In the genomic region with DNA sequence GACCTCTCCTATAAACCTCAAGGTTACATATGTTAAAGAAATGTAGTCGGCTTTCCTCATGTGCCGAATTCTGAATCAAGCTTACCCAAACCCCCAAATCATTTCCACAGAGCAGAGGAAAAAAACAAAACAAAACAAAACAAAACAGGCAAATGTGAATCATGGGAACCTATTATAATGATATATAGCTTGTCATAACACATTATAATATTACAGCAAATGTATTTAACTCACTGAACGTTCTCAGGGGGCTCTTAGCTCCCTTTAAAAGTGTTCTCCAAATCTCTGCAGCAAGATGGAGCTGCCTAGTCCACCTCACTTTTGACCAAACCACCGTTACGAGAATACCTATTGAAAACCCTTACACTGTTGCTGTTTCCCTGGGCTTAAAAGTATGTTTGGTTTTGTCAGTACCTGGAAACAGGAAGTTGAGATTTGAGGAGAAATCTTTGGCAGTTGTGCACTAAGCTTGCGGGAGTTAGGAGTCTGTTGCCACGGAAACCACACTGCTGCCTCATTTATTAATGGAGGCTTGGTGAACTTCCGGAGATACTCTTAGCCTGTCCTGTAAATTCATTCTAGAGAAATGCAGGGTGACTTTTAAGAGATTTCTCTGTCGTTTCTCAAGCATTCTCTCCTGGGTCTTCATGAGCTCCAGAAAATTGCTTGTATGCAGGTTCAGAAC, we compare ENCODE assay signal across 10 cellular contexts.
DNase-seq lines count a peak whose midpoint lies in the region; ATAC-seq and TF ChIP-seq lines count a peak whose summit lies in the region.
"Had no signal": no experiment of that assay in that cellular context is flagged by ENCODE, and none has a peak within 500 bp of the region (broad histone marks: within the 10 kb centered on the region; RNA-seq: fewer than 3 reads in every experiment).

No MANE protein-coding gene starts in this region.

- intact Hi-C loops in PC-3 (cut with micrococcal nuclease) (no loop called here), gastrocnemius medialis (cut with DNase I; ENCODE audit: low total_unique reads) (no loop called here)

- H3K36me3 Mint-ChIP-seq in activated CD8-positive, alpha-beta memory T cell treated with anti-CD3 and anti-CD28 coated beads, Interleukin-2, amount 10 ng/mL, durations not matched to agents 7 days and 5 days = peaks cover 3% of the 10 kb centered on the region

- H4K20me1 ChIP-seq in PC-3 (ENCODE audit: low read length) = peaks cover 7% of the 10 kb centered on the region; the same call in 1 of the 2 replicates

- no peaks in the 10 kb centered on the region for H3K9me2 ChIP-seq in PC-3 (replicated peaks; ENCODE audit: low read length)

- H3K4me2 ChIP-seq in PC-3 (ENCODE audit: low read length) = peak overlapping the region; percentile 19; the same call in 1 of the 2 replicates

- peak; percentile 42 for DNase-seq in activated CD8-positive, alpha-beta memory T cell treated with anti-CD3 and anti-CD28 coated beads, Interleukin-2, amount 10 ng/mL, durations not matched to agents 7 days and 5 days
- DNase-seq in activated CD8-positive, alpha-beta memory T cell treated with anti-CD3 and anti-CD28 coated beads for 24 hours = no peak
- DNase-seq in PC-3 (peak; percentile 42), fibroblast of gingiva (ENCODE audit: low read depth) (peak; percentile 58), gastrocnemius medialis (no peak)
- no peak for DNase-seq in activated T-cell treated with anti-CD3 and anti-CD28 coated beads, Interleukin-2, amount 50 U/mL, for 48 hours
- DNase-seq: activated B cell treated with CpG ODN at 0.5 μM for 24 hours had no signal

- H3K4me3 Mint-ChIP-seq in activated CD8-positive, alpha-beta memory T cell treated with anti-CD3 and anti-CD28 coated beads, Interleukin-2, amount 10 ng/mL, durations not matched to agents 7 days and 5 days = no peak overlapping the region
- H3K4me3 Mint-ChIP-seq: activated B cell treated with CpG ODN at 0.5 μM for 24 hours had no signal

- no peak overlapping the region for H3K4me3 ChIP-seq in PC-3 (ENCODE audit: low read length)
- H3K4me3 ChIP-seq in gastrocnemius medialis = peak overlapping the region in 1 of 4 donors; percentile 1
- H3K4me3 ChIP-seq: skin epidermis had no signal

- in situ Hi-C loops in gastrocnemius medialis (cut with MboI; ENCODE audit: low sequenced_read_pairs in 4 of 4) = no loop called here

- TF ChIP-seq CTCF in PC-3 (conservative IDR thresholded peaks at IDR 0.05; ENCODE audit: low read depth, low read length) (no peak), gastrocnemius medialis (IDR thresholded peaks at IDR 0.05 in 4 of 5, conservative IDR thresholded peaks at IDR 0.05 in 1 of 5) (no peak)

- H3K27me3 ChIP-seq in PC-3 (ENCODE audit: low read length) = no peaks in the 10 kb centered on the region
- H3K27me3 ChIP-seq in gastrocnemius medialis = no peaks in the 10 kb centered on the region

- peaks cover 72% of the 10 kb centered on the region for H3K79me2 ChIP-seq in PC-3 (ENCODE audit: low read length)

- H3K9me3 Mint-ChIP-seq in activated CD8-positive, alpha-beta memory T cell treated with anti-CD3 and anti-CD28 coated beads, Interleukin-2, amount 10 ng/mL, durations not matched to agents 7 days and 5 days (ENCODE audit: low read depth) = no peaks in the 10 kb centered on the region
- H3K9me3 Mint-ChIP-seq: activated B cell treated with CpG ODN at 0.5 μM for 24 hours had no signal

- H2AFZ ChIP-seq in PC-3 (ENCODE audit: low read length) = no peak overlapping the region

- H3K36me3 ChIP-seq in PC-3 (ENCODE audit: low read depth, low read length) = no peaks in the 10 kb centered on the region
- no peaks in the 10 kb centered on the region for H3K36me3 ChIP-seq in gastrocnemius medialis

- H3K9me3 ChIP-seq in PC-3 (ENCODE audit: low read length) (no peaks in the 10 kb centered on the region), gastrocnemius medialis (no peaks in the 10 kb centered on the region)

- POLR2A ChIA-PET in PC-3 (lab: Charles Lee; ENCODE audit: unreplicated experiment) = no interaction called here

- BruUV-seq in PC-3 (replicated peaks; lab: Mats Ljungman, UMichigan) = no TSS peak

- no peak overlapping the region for H3K27ac Mint-ChIP-seq in activated CD8-positive, alpha-beta memory T cell treated with anti-CD3 and anti-CD28 coated beads, Interleukin-2, amount 10 ng/mL, durations not matched to agents 7 days and 5 days
- H3K27ac Mint-ChIP-seq: activated B cell treated with CpG ODN at 0.5 μM for 24 hours had no signal

- no peaks in the 10 kb centered on the region for H3F3A ChIP-seq in PC-3 (ENCODE audit: low read length, unreplicated experiment)

- ATAC-seq in activated CD8-positive, alpha-beta memory T cell treated with anti-CD3 and anti-CD28 coated beads, Interleukin-2, amount 10 ng/mL, durations not matched to agents 7 days and 5 days = peak; percentile 36
- peak; percentile 38 for ATAC-seq in PC-3
- ATAC-seq in gastrocnemius medialis = no peak
- ATAC-seq in GM19328 (IDR thresholded peaks at IDR 0.05; ENCODE audit: unreplicated experiment) = no peak
- no peak for ATAC-seq in HG03139 (IDR thresholded peaks at IDR 0.05; ENCODE audit: unreplicated experiment)

- H3K4me1 Mint-ChIP-seq in activated CD8-positive, alpha-beta memory T cell treated with anti-CD3 and anti-CD28 coated beads, Interleukin-2, amount 10 ng/mL, durations not matched to agents 7 days and 5 days = peaks cover 26% of the 10 kb centered on the region
- H3K4me1 Mint-ChIP-seq: activated B cell treated with CpG ODN at 0.5 μM for 24 hours had no signal

- TF ChIP-seq POLR2A in gastrocnemius medialis (IDR thresholded peaks at IDR 0.05) = no peak

- H3K27ac ChIP-seq in PC-3 (ENCODE audit: low read length) = peak overlapping the region; percentile 8; the same call in 1 of the 2 replicates
- H3K27ac ChIP-seq in gastrocnemius medialis = peak overlapping the region; percentile 77 to 93 (median 85)

- peaks cover 31% of the 10 kb centered on the region for H3K27me3 Mint-ChIP-seq in activated CD8-positive, alpha-beta memory T cell treated with anti-CD3 and anti-CD28 coated beads, Interleukin-2, amount 10 ng/mL, durations not matched to agents 7 days and 5 days

- H3K4me1 ChIP-seq in PC-3 (ENCODE audit: insufficient read depth, low read length) (peaks cover 27% of the 10 kb centered on the region), gastrocnemius medialis (peaks cover 80 to 83% of the 10 kb centered on the region in 2 donors)

- CTCF ChIA-PET in activated CD8-positive, alpha-beta memory T cell treated with anti-CD3 and anti-CD28 coated beads, Interleukin-2, amount 10 ng/mL, durations not matched to agents 7 days and 5 days (lab: Charles Lee) = interaction anchor here (1.2 to 1.6 kb wide), 3 partner anchors 29 to 243 kb away, joined by 3 to 5 read pairs (median 5); no protein-coding TSS in a partner anchor
- CTCF ChIA-PET in PC-3 (lab: Charles Lee) = no interaction called here

- no peak overlapping the region for H3K9ac ChIP-seq in PC-3 (ENCODE audit: low read length)

Comparison
In these comparisons a context has a peak if more than half of its experiments do, and no peak if none do; other contexts are left out.
1. DNase-seq: peak in activated CD8-positive, alpha-beta memory T cell treated with anti-CD3 and anti-CD28 coated beads, Interleukin-2, amount 10 ng/mL, durations not matched to agents 7 days and 5 days (single experiment), PC-3 (single experiment) and fibroblast of gingiva (single experiment); none in activated CD8-positive, alpha-beta memory T cell treated with anti-CD3 and anti-CD28 coated beads for 24 hours (single experiment), gastrocnemius medialis (0 of 2) and activated T-cell treated with anti-CD3 and anti-CD28 coated beads, Interleukin-2, amount 50 U/mL, for 48 hours (0 of 2).
2. ATAC-seq: peak in activated CD8-positive, alpha-beta memory T cell treated with anti-CD3 and anti-CD28 coated beads, Interleukin-2, amount 10 ng/mL, durations not matched to agents 7 days and 5 days (single experiment) and PC-3 (single experiment); none in gastrocnemius medialis (0 of 2), GM19328 (single experiment) and HG03139 (single experiment).